Comparison of ENCODE assay signal across 1 cellular context in genomic region chr2:31404827-31405226, GRCh38.
TF ChIP-seq lines count a peak whose summit lies in the region.

No MANE protein-coding gene starts in this region.

TF ChIP-seq in liver, 16 proteins besides CTCF, POLR2A, EP300 and RAD21 (continued from another document):
- peak; percentile 12 for TF ChIP-seq REST (IDR thresholded peaks at IDR 0.05)
- no peak for TF ChIP-seq YY1 (IDR thresholded peaks at IDR 0.05)
- TF ChIP-seq HNF4A (conservative IDR thresholded peaks at IDR 0.05): peak; percentile 44 to 56
- TF ChIP-seq SP1 (IDR thresholded peaks at IDR 0.05): peak; percentile 33
- TF ChIP-seq MAX (IDR thresholded peaks at IDR 0.05): no peak
- TF ChIP-seq FOXA1 (IDR thresholded peaks at IDR 0.05): peak; percentile 39
- no peak for TF ChIP-seq ZBTB33 (IDR thresholded peaks at IDR 0.05)
- TF ChIP-seq JUND (IDR thresholded peaks at IDR 0.05): no peak
